8 cellular contexts compared by ENCODE assay signal in genomic region chr12:39619660-39620433, GRCh38. TPM values are rescaled to one million over a fixed set of nuclear protein-coding genes. Genes with fewer than 3 reads are reported as not detected.
DNase-seq lines count a peak whose midpoint lies in the region; ATAC-seq and TF ChIP-seq lines count a peak whose summit lies in the region.

Gene ABCD2 (minus strand): TSS chr12:39619803. CDS start chr12:39619615, 188 bp downstream.

- H3K36me3 Mint-ChIP-seq in nephron progenitor cell (ENCODE audit: low read depth), result no peaks in the 10 kb centered on the region

- no peaks in the 10 kb centered on the region for H3K36me3 ChIP-seq in stomach smooth muscle (ENCODE audit: control insufficient read depth in 2 of 2, insufficient read depth in 2 of 2, low read length in 2 of 2)

- H3K4me3 ChIP-seq in stomach smooth muscle (ENCODE audit: low read length in 2 of 2), result peak within 1 kb of the TSS; percentile 85 to 90

- H3K4me1 ChIP-seq in stomach smooth muscle (ENCODE audit: control insufficient read depth, insufficient read depth, low read length), result peaks cover 12% of the 10 kb centered on the region

- H3K9ac ChIP-seq in stomach smooth muscle (ENCODE audit: low read length in 2 of 2), result peak within 1 kb of the TSS; percentile 77 to 81

- no peaks in the 10 kb centered on the region for H3K9me3 ChIP-seq in stomach smooth muscle (ENCODE audit: control insufficient read depth in 2 of 2, low read length in 2 of 2)

- no peak for TF ChIP-seq CTCF in nephron progenitor cell (IDR thresholded peaks at IDR 0.05)

- no peaks in the 10 kb centered on the region for H3K9me3 Mint-ChIP-seq in nephron progenitor cell

- peak within 1 kb of the TSS; percentile 72 for H3K27ac ChIP-seq in stomach smooth muscle (ENCODE audit: low read length)

- H3K4me1 Mint-ChIP-seq in nephron progenitor cell, result no peaks in the 10 kb centered on the region

- peak; percentile 75 for ATAC-seq in GM21529 (IDR thresholded peaks at IDR 0.05; ENCODE audit: unreplicated experiment)

- H3K27me3 ChIP-seq in stomach smooth muscle (ENCODE audit: control insufficient read depth in 1 of 2, insufficient read depth in 2 of 2, low read length in 2 of 2), result no peaks in the 10 kb centered on the region

- peak; percentile 94 for DNase-seq in DMS53 treated with DMSO at 0.1 percent for 48 hours (lab: John Stamatoyannopoulos, UW; ENCODE audit: unreplicated experiment)
- DNase-seq in HuH-7.5 (ENCODE audit: low spot score), result peak; percentile 52
- DNase-seq in RPMI7951 (ENCODE audit: low read depth), result peak; percentile 79
- peak; percentile 28 to 55 for DNase-seq in activated T-helper 1 cell treated with anti-CD3 and anti-CD28 coated beads, Interleukin-2, amount 50 U/mL, for 16 hours (ENCODE audit: low read depth in 1 of 2, low spot score in 1 of 2)
- peak; percentile 68 for DNase-seq in fibroblast of the conjunctiva (ENCODE audit: low read depth)
- peak; percentile 66 for DNase-seq in nephron progenitor cell

- no peak within 1 kb of the TSS for H3K27ac Mint-ChIP-seq in nephron progenitor cell

- H3K4me3 Mint-ChIP-seq in nephron progenitor cell, result no peak within 1 kb of the TSS

- no peaks in the 10 kb centered on the region for H3K27me3 Mint-ChIP-seq in nephron progenitor cell (ENCODE audit: low read depth, poor library complexity)

RNA-seq across cellular contexts. Expression of gene ABCD2, which starts in this region (rescaled TPM):
- under 0.01 and 0.10 TPM in 2 replicates for total RNA-seq in RPMI7951 (2014; rRNA removed; shearing (Covaris generic))

Comparison
In these comparisons a context has a peak if more than half of its experiments do, and no peak if none do; other contexts are left out.
1. Peak in every context shown above with its lines: DNase-seq, ATAC-seq, H3K4me3 ChIP-seq and H3K27ac ChIP-seq.
2. Peak in DNase-seq in RPMI7951; RNA of the gene not detected or under 1 TPM.
3. DNase-seq: peak in every context shown above with its lines; median percentile 94 in DMS53 treated with DMSO at 0.1 percent for 48 hours; 79 in RPMI7951; 68 in fibroblast of the conjunctiva; 66 in nephron progenitor cell; 52 in HuH-7.5; 42 in activated T-helper 1 cell treated with anti-CD3 and anti-CD28 coated beads, Interleukin-2, amount 50 U/mL, for 16 hours.